13 cellular contexts compared by ENCODE assay signal in genomic region chr7:111255576-111255975, GRCh38.
"Had no signal": no experiment of that assay in that cellular context is flagged by ENCODE, and none has a peak within 500 bp of the region (broad histone marks: within the 10 kb centered on the region; RNA-seq: fewer than 3 reads in every experiment).

No MANE protein-coding gene starts in this region.

- H3K27me3 ChIP-seq: hepatocyte, tibial artery, vagina had no signal

- H3K36me3 ChIP-seq: tibial artery, vagina had no signal

- H3K9me3 ChIP-seq: vagina had no signal

- ATAC-seq: naive thymus-derived CD4-positive, alpha-beta T cell had no signal

- DNase-seq: activated CD4-positive, alpha-beta memory T cell treated with anti-CD3 and anti-CD28 coated beads for 36 hours; activated CD4-positive, CD25-positive, alpha-beta regulatory T cell treated with anti-CD3 and anti-CD28 coated beads, Interleukin-2, amount 50 U/mL, for 72 hours; activated gamma-delta T cell treated with Interleukin-2 at 50 U/mL for 16 hours; activated naive CD8-positive, alpha-beta T cell treated with anti-CD3 and anti-CD28 coated beads, Interleukin-2, amount 10 ng/mL, durations not matched to agents 7 days and 5 days; activated T-cell treated with anti-CD3 and anti-CD28 coated beads, Interleukin-2, amount 50 U/mL, for 48 hours; aorta; naive thymus-derived CD4-positive, alpha-beta T cell; T-helper 2 cell; tibial artery had no signal

- H3K4me3 ChIP-seq: hepatocyte, lung, skin epidermis, tibial artery, vagina had no signal

- H3K4me1 ChIP-seq: tibial artery, vagina had no signal

- H3K27ac ChIP-seq: hepatocyte, skin epidermis, tibial artery, vagina had no signal
